ENCODE assay signal across 42 cellular contexts in the genomic region with DNA sequence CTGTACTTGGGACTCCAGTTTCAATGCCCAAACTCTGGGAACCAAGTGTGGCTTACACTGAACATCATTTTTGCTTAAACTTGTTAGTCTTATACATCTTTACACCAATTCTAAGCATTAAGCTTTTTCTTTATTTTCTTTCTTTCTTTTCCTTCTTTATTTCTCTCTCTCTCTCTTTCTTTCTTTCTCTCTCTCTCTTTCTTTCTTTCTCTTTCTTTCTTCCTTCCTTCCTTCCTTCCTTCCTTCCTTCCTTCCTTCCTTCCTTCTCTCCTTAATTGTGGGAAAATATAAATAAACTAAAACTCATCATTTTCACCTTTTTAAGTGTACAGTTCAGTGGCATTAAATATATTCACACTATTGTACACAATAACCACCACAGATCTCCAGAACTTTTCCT. TPM values are rescaled to one million over a fixed set of nuclear protein-coding genes. Genes with fewer than 3 reads are reported as not detected.
"Had no signal": no experiment of that assay in that cellular context is flagged by ENCODE, and none has a peak within 500 bp of the region (broad histone marks: within the 10 kb centered on the region; RNA-seq: fewer than 3 reads in every experiment).

No MANE protein-coding gene starts in this region.

- DNase-seq: activated effector memory CD4-positive, alpha-beta T cell treated with anti-CD3 and anti-CD28 coated beads, Interleukin-2, amount 50 U/mL, for 16 hours; activated effector memory CD4-positive, alpha-beta T cell treated with Interleukin-2 at 50 U/mL for 16 hours; activated gamma-delta T cell; activated gamma-delta T cell treated with Interleukin-2 at 50 U/mL for 16 hours; activated naive CD4-positive, alpha-beta T cell; activated naive CD4-positive, alpha-beta T cell treated with anti-CD3 and anti-CD28 coated beads for 36 hours; activated naive CD4-positive, alpha-beta T cell treated with anti-CD3 and anti-CD28 coated beads, Interleukin-2, amount 10 ng/mL, durations not matched to agents 7 days and 5 days; activated naive CD4-positive, alpha-beta T cell treated with anti-CD3 and anti-CD28 coated beads, Interleukin-2, amount 50 U/mL, for 16 hours; activated naive CD4-positive, alpha-beta T cell treated with Interleukin-2 at 50 U/mL for 16 hours; activated naive CD8-positive, alpha-beta T cell treated with anti-CD3 and anti-CD28 coated beads for 36 hours; activated naive CD8-positive, alpha-beta T cell treated with anti-CD3 and anti-CD28 coated beads, Interleukin-2, amount 10 ng/mL, durations not matched to agents 7 days and 5 days; activated naive CD8-positive, alpha-beta T cell treated with anti-CD3 and anti-CD28 coated beads, Interleukin-2, amount 50 U/mL, for 24 hours; activated T-cell treated with anti-CD3 and anti-CD28 coated beads, Interleukin-2, amount 50 U/mL, for 1 hour; activated T-cell treated with anti-CD3 and anti-CD28 coated beads, Interleukin-2, amount 50 U/mL, for 24 hours; activated T-cell treated with anti-CD3 and anti-CD28 coated beads, Interleukin-2, amount 50 U/mL, for 4 hours; activated T-cell treated with anti-CD3 and anti-CD28 coated beads, Interleukin-2, amount 50 U/mL, for 48 hours; adrenal gland; amniotic stem cell; amygdala; anterior cingulate cortex; aorta; body of pancreas; brain microvascular endothelial cell; caudate nucleus; central memory CD4-positive, alpha-beta T cell; cerebellar nuclear complex had no signal

- H3K4me3 Mint-ChIP-seq: activated naive CD4-positive, alpha-beta T cell treated with anti-CD3 and anti-CD28 coated beads for 36 hours; activated naive CD4-positive, alpha-beta T cell treated with anti-CD3 and anti-CD28 coated beads, Interleukin-2, amount 10 ng/mL, durations not matched to agents 7 days and 5 days; activated naive CD4-positive, alpha-beta T cell treated with anti-CD3 and anti-CD28 coated beads, Interleukin-2, amount 50 U/mL, for 24 hours; activated naive CD8-positive, alpha-beta T cell; activated naive CD8-positive, alpha-beta T cell treated with anti-CD3 and anti-CD28 coated beads for 36 hours; activated naive CD8-positive, alpha-beta T cell treated with anti-CD3 and anti-CD28 coated beads, Interleukin-2, amount 10 ng/mL, durations not matched to agents 7 days and 5 days; activated naive CD8-positive, alpha-beta T cell treated with anti-CD3 and anti-CD28 coated beads, Interleukin-2, amount 50 U/mL, for 24 hours; activated T-cell treated with anti-CD3 and anti-CD28 coated beads, Interleukin-2, amount 50 U/mL, for 24 hours; activated T-cell treated with anti-CD3 and anti-CD28 coated beads, Interleukin-2, amount 50 U/mL, for 4 hours; activated T-helper 1 cell treated with anti-CD3 and anti-CD28 coated beads, Interleukin-12 subunit alpha, Interleukin-12 subunit beta, Interleukin-2, Interleukin-4 antibody, amounts not matched to agents 30 ng/mL and 10 ng/mL and 1 ng/mL, durations not matched to agents 14 hours and 24 hours and 36 hours; activated T-helper 17 cell treated with anti-CD3 and anti-CD28 coated beads, Interleukin-2, amount 50 U/mL, for 72 hours; brain; central memory CD8-positive, alpha-beta T cell had no signal

- H3K4me3 ChIP-seq: adrenal gland, ascending aorta, body of pancreas, breast epithelium, cardiac muscle cell had no signal

- H3K4me1 ChIP-seq: adrenal gland, ascending aorta, body of pancreas, breast epithelium had no signal

- H3K27me3 Mint-ChIP-seq: activated naive CD4-positive, alpha-beta T cell treated with anti-CD3 and anti-CD28 coated beads, Interleukin-2, amount 50 U/mL, for 24 hours; activated T-cell treated with anti-CD3 and anti-CD28 coated beads, Interleukin-2, amount 50 U/mL, for 24 hours; brain had no signal

- H3K36me3 ChIP-seq: adrenal gland, ascending aorta, brain microvascular endothelial cell, breast epithelium, cardiac muscle cell had no signal

- H3K9me3 Mint-ChIP-seq: activated naive CD4-positive, alpha-beta T cell treated with anti-CD3 and anti-CD28 coated beads for 36 hours; activated naive CD4-positive, alpha-beta T cell treated with anti-CD3 and anti-CD28 coated beads, Interleukin-2, amount 10 ng/mL, durations not matched to agents 7 days and 5 days; activated naive CD4-positive, alpha-beta T cell treated with anti-CD3 and anti-CD28 coated beads, Interleukin-2, amount 50 U/mL, for 24 hours; activated naive CD8-positive, alpha-beta T cell treated with anti-CD3 and anti-CD28 coated beads, Interleukin-2, amount 10 ng/mL, durations not matched to agents 7 days and 5 days; activated T-helper 1 cell treated with anti-CD3 and anti-CD28 coated beads, Interleukin-12 subunit alpha, Interleukin-12 subunit beta, Interleukin-2, Interleukin-4 antibody, amounts not matched to agents 30 ng/mL and 10 ng/mL and 1 ng/mL, durations not matched to agents 14 hours and 24 hours and 36 hours; activated T-helper 17 cell treated with anti-CD3 and anti-CD28 coated beads, Interleukin-2, amount 50 U/mL, for 72 hours; activated T-helper 2 cell treated with anti-CD3 and anti-CD28 coated beads, Interferon-gamma antibody, Interleukin-2, Interleukin-4, amounts not matched to agents 10 μg/mL and 5 μg/mL and 100 μg/mL, durations not matched to agents 14 hours and 24 hours and 36 hours; central memory CD8-positive, alpha-beta T cell had no signal

- H3K27ac ChIP-seq: adrenal gland, ascending aorta, body of pancreas, brain microvascular endothelial cell, breast epithelium, cardiac muscle cell had no signal

- H3K4me1 Mint-ChIP-seq: activated naive CD4-positive, alpha-beta T cell treated with anti-CD3 and anti-CD28 coated beads, Interleukin-2, amount 10 ng/mL, durations not matched to agents 7 days and 5 days; activated naive CD4-positive, alpha-beta T cell treated with anti-CD3 and anti-CD28 coated beads, Interleukin-2, amount 50 U/mL, for 24 hours; activated naive CD8-positive, alpha-beta T cell treated with anti-CD3 and anti-CD28 coated beads for 36 hours; activated naive CD8-positive, alpha-beta T cell treated with anti-CD3 and anti-CD28 coated beads, Interleukin-2, amount 10 ng/mL, durations not matched to agents 7 days and 5 days; activated T-helper 17 cell treated with anti-CD3 and anti-CD28 coated beads, Interleukin-2, amount 50 U/mL, for 72 hours; brain; central memory CD8-positive, alpha-beta T cell had no signal

- FAIRE-seq: bronchial epithelial cell had no signal

- H3K27me3 ChIP-seq: adrenal gland, ascending aorta, body of pancreas, brain microvascular endothelial cell, breast epithelium, cardiac muscle cell had no signal

- H3K9me3 ChIP-seq: adrenal gland, body of pancreas, breast epithelium had no signal

- H3K27ac Mint-ChIP-seq: activated naive CD4-positive, alpha-beta T cell treated with anti-CD3 and anti-CD28 coated beads for 36 hours; activated naive CD4-positive, alpha-beta T cell treated with anti-CD3 and anti-CD28 coated beads, Interleukin-2, amount 10 ng/mL, durations not matched to agents 7 days and 5 days; activated naive CD4-positive, alpha-beta T cell treated with anti-CD3 and anti-CD28 coated beads, Interleukin-2, amount 50 U/mL, for 24 hours; activated naive CD4-positive, alpha-beta T cell treated with anti-CD3 and anti-CD28 coated beads, Interleukin-2, amount 50 U/mL, for 72 hours; activated naive CD8-positive, alpha-beta T cell; activated naive CD8-positive, alpha-beta T cell treated with anti-CD3 and anti-CD28 coated beads for 36 hours; activated naive CD8-positive, alpha-beta T cell treated with anti-CD3 and anti-CD28 coated beads, Interleukin-2, amount 10 ng/mL, durations not matched to agents 7 days and 5 days; activated naive CD8-positive, alpha-beta T cell treated with anti-CD3 and anti-CD28 coated beads, Interleukin-2, amount 50 U/mL, for 24 hours; activated T-cell treated with anti-CD3 and anti-CD28 coated beads, Interleukin-2, amount 50 U/mL, for 24 hours; activated T-helper 1 cell treated with anti-CD3 and anti-CD28 coated beads, Interleukin-12 subunit alpha, Interleukin-12 subunit beta, Interleukin-2, Interleukin-4 antibody, amounts not matched to agents 30 ng/mL and 10 ng/mL and 1 ng/mL, durations not matched to agents 14 hours and 24 hours and 36 hours; activated T-helper 17 cell treated with anti-CD3 and anti-CD28 coated beads, Interleukin-2, amount 50 U/mL, for 72 hours; activated T-helper 2 cell treated with anti-CD3 and anti-CD28 coated beads, Interferon-gamma antibody, Interleukin-2, Interleukin-4, amounts not matched to agents 10 μg/mL and 5 μg/mL and 100 μg/mL, durations not matched to agents 14 hours and 24 hours and 36 hours; brain had no signal

- H3K36me3 Mint-ChIP-seq: activated naive CD4-positive, alpha-beta T cell treated with anti-CD3 and anti-CD28 coated beads, Interleukin-2, amount 10 ng/mL, durations not matched to agents 7 days and 5 days; activated naive CD4-positive, alpha-beta T cell treated with anti-CD3 and anti-CD28 coated beads, Interleukin-2, amount 50 U/mL, for 24 hours; activated naive CD4-positive, alpha-beta T cell treated with anti-CD3 and anti-CD28 coated beads, Interleukin-2, amount 50 U/mL, for 72 hours; activated naive CD8-positive, alpha-beta T cell treated with anti-CD3 and anti-CD28 coated beads for 36 hours; activated naive CD8-positive, alpha-beta T cell treated with anti-CD3 and anti-CD28 coated beads, Interleukin-2, amount 10 ng/mL, durations not matched to agents 7 days and 5 days; brain had no signal

- ATAC-seq: activated naive CD4-positive, alpha-beta T cell treated with anti-CD3 and anti-CD28 coated beads, Interleukin-2, amount 50 U/mL, for 72 hours; activated naive CD8-positive, alpha-beta T cell treated with anti-CD3 and anti-CD28 coated beads, Interleukin-2, amount 50 U/mL, for 24 hours; activated T-cell treated with anti-CD3 and anti-CD28 coated beads, Interleukin-2, amount 50 U/mL, for 4 hours; activated T-helper 17 cell treated with anti-CD3 and anti-CD28 coated beads, Interleukin-2, amount 50 U/mL, for 72 hours; body of pancreas had no signal

RNA-seq across cellular contexts. Expression of gene HLA-DQA2, which starts 31.6 kb away (rescaled TPM):
- total RNA-seq: activated naive CD4-positive, alpha-beta T cell treated with anti-CD3 and anti-CD28 coated beads for 36 hours; activated naive CD4-positive, alpha-beta T cell treated with anti-CD3 and anti-CD28 coated beads, Interleukin-2, amount 50 U/mL, for 72 hours; astrocyte; body of pancreas; bronchial epithelial cell; cardiac muscle cell; cerebellum; chondrocyte had no signal
- polyA plus RNA-seq: adipose tissue, aorta, cardiac muscle cell had no signal

RNA-seq across cellular contexts. Expression of gene HLA-DQB1, which starts 43.2 kb away (rescaled TPM):
- total RNA-seq: bronchial epithelial cell, cerebellum, chondrocyte had no signal

RNA-seq across cellular contexts. Expression of gene HLA-DQB2, which starts 53.7 kb away (rescaled TPM):
- total RNA-seq: activated naive CD4-positive, alpha-beta T cell treated with anti-CD3 and anti-CD28 coated beads for 36 hours; activated naive CD8-positive, alpha-beta T cell treated with anti-CD3 and anti-CD28 coated beads, Interleukin-2, amount 10 ng/mL, durations not matched to agents 7 days and 5 days; astrocyte; body of pancreas; bronchial epithelial cell; cardiac muscle cell; cerebellum; chondrocyte had no signal
- polyA plus RNA-seq: adipose tissue, aorta, cardiac muscle cell had no signal
